Comparison of ENCODE assay signal across 22 cellular contexts in genomic region chr2:101116841-101117552, GRCh38. TPM values are rescaled to one million over a fixed set of nuclear protein-coding genes. Genes with fewer than 3 reads are reported as not detected.
A peak's percentile ranks its signal among the peaks of the same experiment; 100 is the strongest.
DNase-seq lines count a peak whose midpoint lies in the region; ATAC-seq and TF ChIP-seq lines count a peak whose summit lies in the region.
"Had no signal": no experiment of that assay in that cellular context is flagged by ENCODE, and none has a peak within 500 bp of the region (broad histone marks: within the 10 kb centered on the region; RNA-seq: fewer than 3 reads in every experiment).

No MANE protein-coding gene starts in this region.

- H3K27ac ChIP-seq in RWPE1 = peak overlapping the region; percentile 36; the same call in 1 of the 2 replicates
- H3K27ac ChIP-seq in liver (ENCODE audit: low read depth in 1 of 2, low read length in 2 of 2) = peak overlapping the region; percentile 83 to 89
- H3K27ac ChIP-seq: transverse colon had no signal

- H3K9me3 ChIP-seq in liver (ENCODE audit: control insufficient read depth in 4 of 4, low read length in 3 of 4) = no peaks in the 10 kb centered on the region
- H3K9me3 ChIP-seq: transverse colon had no signal

- peaks cover 14% of the 10 kb centered on the region for H3K27me3 Mint-ChIP-seq in stimulated activated memory B cell treated with anti-CD40 and anti-IgM and Interleukin-4, amounts not matched to agents 10 μg/mL and 1 μg/mL and 100 μg/mL, for 72 hours

- POLR2A ChIA-PET in RWPE1 (lab: Yijun Ruan, JAX; ENCODE audit: low non-redundant PET) = no interaction called here

- CTCF ChIA-PET in RWPE1 (lab: Yijun Ruan, JAX) = interaction anchor here (0.7 kb wide), 1 partner anchor 70 kb away, joined by 4 read pairs; no protein-coding TSS in a partner anchor

- 64% methylated on average over 9 of the region's 9 CpGs for WGBS in liver

- peak; percentile 44 to 55 for TF ChIP-seq RAD21 in liver (IDR thresholded peaks at IDR 0.05)

- H3K4me3 Mint-ChIP-seq in stimulated activated memory B cell treated with anti-CD40 and anti-IgM and Interleukin-4, amounts not matched to agents 10 μg/mL and 1 μg/mL and 100 μg/mL, for 72 hours = no peak overlapping the region
- H3K4me3 Mint-ChIP-seq: activated CD4-positive, alpha-beta T cell treated with anti-CD3 and anti-CD28 coated beads, Interleukin-2, amount 10 ng/mL, durations not matched to agents 24 days and 14 days; CD8-positive, alpha-beta T cell; stimulated activated naive CD8-positive, alpha-beta T cell treated with anti-CD3 and anti-CD28 coated beads, Interleukin-15, Interleukin-2, amounts not matched to agents 100 ng/mL and 50 ng/mL, for 24 hours; T-cell had no signal

- ATAC-seq in stimulated activated memory B cell treated with anti-CD40 and anti-IgM and Interleukin-4, amounts not matched to agents 10 μg/mL and 1 μg/mL and 100 μg/mL, for 72 hours = no peak
- no peak for ATAC-seq in GM19351 (IDR thresholded peaks at IDR 0.05; ENCODE audit: unreplicated experiment)
- ATAC-seq: CD8-positive, alpha-beta T cell; T-cell had no signal

- H3K27me3 ChIP-seq in liver (ENCODE audit: control insufficient read depth in 4 of 4, insufficient read depth in 4 of 4, low read length in 3 of 4) = no peaks in the 10 kb centered on the region
- H3K27me3 ChIP-seq: transverse colon had no signal

- H3K36me3 ChIP-seq in liver (ENCODE audit: control insufficient read depth in 4 of 4, insufficient read depth in 3 of 4, low read depth in 1 of 4, low read length in 3 of 4) = no peaks in the 10 kb centered on the region
- H3K36me3 ChIP-seq: transverse colon had no signal

- TF ChIP-seq CTCF in RWPE1 (conservative IDR thresholded peaks at IDR 0.05; ENCODE audit: low read depth) (no peak), liver (IDR thresholded peaks at IDR 0.05; ENCODE audit: low read depth, low read length, missing input control) (no peak)

- peaks cover 41 to 84% (median 72%) of the 10 kb centered on the region in 4 donors for H3K4me1 ChIP-seq in liver (ENCODE audit: control insufficient read depth in 4 of 4, insufficient read depth in 4 of 4, low read length in 3 of 4)

- no peak overlapping the region for H3K27ac Mint-ChIP-seq in stimulated activated memory B cell treated with anti-CD40 and anti-IgM and Interleukin-4, amounts not matched to agents 10 μg/mL and 1 μg/mL and 100 μg/mL, for 72 hours
- H3K27ac Mint-ChIP-seq: activated CD4-positive, alpha-beta T cell treated with anti-CD3 and anti-CD28 coated beads, Interleukin-2, amount 10 ng/mL, durations not matched to agents 24 days and 14 days; activated T-helper 2 cell treated with anti-CD3 and anti-CD28 coated beads, Interferon-gamma antibody, Interleukin-2, Interleukin-4, amounts not matched to agents 10 μg/mL and 5 μg/mL and 100 μg/mL, durations not matched to agents 14 hours and 24 hours and 36 hours; CD8-positive, alpha-beta T cell; stimulated activated naive CD8-positive, alpha-beta T cell treated with anti-CD3 and anti-CD28 coated beads, Interleukin-15, Interleukin-2, amounts not matched to agents 100 ng/mL and 50 ng/mL, for 24 hours; T-cell had no signal

- no peak overlapping the region for H3K9ac ChIP-seq in liver (ENCODE audit: low read depth in 1 of 2, low read length in 2 of 2)

- no peaks in the 10 kb centered on the region for H3K9me3 Mint-ChIP-seq in stimulated activated memory B cell treated with anti-CD40 and anti-IgM and Interleukin-4, amounts not matched to agents 10 μg/mL and 1 μg/mL and 100 μg/mL, for 72 hours
- H3K9me3 Mint-ChIP-seq: activated CD4-positive, alpha-beta T cell treated with anti-CD3 and anti-CD28 coated beads, Interleukin-2, amount 10 ng/mL, durations not matched to agents 24 days and 14 days; activated T-helper 2 cell treated with anti-CD3 and anti-CD28 coated beads, Interferon-gamma antibody, Interleukin-2, Interleukin-4, amounts not matched to agents 10 μg/mL and 5 μg/mL and 100 μg/mL, durations not matched to agents 14 hours and 24 hours and 36 hours; CD8-positive, alpha-beta T cell; stimulated activated naive CD8-positive, alpha-beta T cell treated with anti-CD3 and anti-CD28 coated beads, Interleukin-15, Interleukin-2, amounts not matched to agents 100 ng/mL and 50 ng/mL, for 24 hours; T-cell had no signal

- H3K4me3 ChIP-seq in liver (ENCODE audit: low read depth in 1 of 3, low read length in 3 of 3) = no peak overlapping the region
- H3K4me3 ChIP-seq: transverse colon had no signal

- H3K36me3 Mint-ChIP-seq in stimulated activated memory B cell treated with anti-CD40 and anti-IgM and Interleukin-4, amounts not matched to agents 10 μg/mL and 1 μg/mL and 100 μg/mL, for 72 hours = no peaks in the 10 kb centered on the region
- H3K36me3 Mint-ChIP-seq: CD8-positive, alpha-beta T cell; T-cell had no signal

- peak; percentile 51 for DNase-seq in COLO668 (lab: John Stamatoyannopoulos, UW; ENCODE audit: unreplicated experiment)
- DNase-seq in M059J (ENCODE audit: low read depth) = peak; percentile 20
- DNase-seq in RWPE1 (ENCODE audit: low spot score) = no peak
- DNase-seq in OCI-M2 (lab: John Stamatoyannopoulos, UW; ENCODE audit: unreplicated experiment) = no peak
- DNase-seq in globus pallidus (ENCODE audit: low spot score) = no peak
- DNase-seq: activated CD4-positive, alpha-beta T cell treated with anti-CD3 and anti-CD28 coated beads, Interleukin-2, amount 10 ng/mL, durations not matched to agents 24 days and 14 days; activated CD8-positive, alpha-beta memory T cell treated with anti-CD3 and anti-CD28 coated beads, Interleukin-2, amount 50 U/mL, for 4 hours; CD8-positive, alpha-beta T cell; DMS79 treated with DMSO at 0.1 percent for 48 hours; glutamatergic neuron; HCEC 1CT; NCI-H1436 treated with DMSO at 0.1 percent for 48 hours; NCI-H446; small intestine; stimulated activated CD4-positive, alpha-beta T cell treated with anti-CD3 and anti-CD28 coated beads, Interleukin-2, amount 100 ng/mL, for 48 hours; T-cell; transverse colon had no signal

- H3K4me1 Mint-ChIP-seq in stimulated activated memory B cell treated with anti-CD40 and anti-IgM and Interleukin-4, amounts not matched to agents 10 μg/mL and 1 μg/mL and 100 μg/mL, for 72 hours = peaks cover 41% of the 10 kb centered on the region
- H3K4me1 Mint-ChIP-seq: activated CD4-positive, alpha-beta T cell treated with anti-CD3 and anti-CD28 coated beads, Interleukin-2, amount 10 ng/mL, durations not matched to agents 24 days and 14 days had no signal

TF ChIP-seq in liver, 16 proteins besides CTCF, POLR2A, EP300 and RAD21 (continues in another document):
- TF ChIP-seq FOXA1 (IDR thresholded peaks at IDR 0.05) (peak; percentile 99), SP1 (IDR thresholded peaks at IDR 0.05) (peak; percentile 96), RXRA (IDR thresholded peaks at IDR 0.05) (peak; percentile 84 to 93), GABPA (IDR thresholded peaks at IDR 0.05 in 1 of 2, conservative IDR thresholded peaks at IDR 0.05 in 1 of 2) (peak in 1 of 2 donors; percentile 40), FOXA2 (IDR thresholded peaks at IDR 0.05) (peak; percentile 99), NR2F2 (IDR thresholded peaks at IDR 0.05) (peak; percentile 88), REST (IDR thresholded peaks at IDR 0.05) (peak; percentile 74), YY1 (IDR thresholded peaks at IDR 0.05) (peak; percentile 85), HNF4A (conservative IDR thresholded peaks at IDR 0.05) (peak; percentile 87 to 90), JUND (IDR thresholded peaks at IDR 0.05) (peak; percentile 65 to 83), EGR1 (IDR thresholded peaks at IDR 0.05; ENCODE audit: low read depth in 2 of 2) (peak; percentile 57 to 79), ATF3 (IDR thresholded peaks at IDR 0.05) (peak; percentile 77), MAX (IDR thresholded peaks at IDR 0.05) (peak; percentile 87)

RNA-seq across cellular contexts. Expression of gene TBC1D8, which starts 34.2 kb away (rescaled TPM):
- 5.1 and 9.3 TPM in 2 replicates for total RNA-seq in M059J (2014; rRNA removed; shearing (Covaris generic))
- total RNA-seq in liver = 10 to 100 TPM; 10.4 to 38.6 TPM
- 10 to 100 TPM; 13.2 to 13.5 TPM for polyA plus RNA-seq in liver

Comparison
In these comparisons a context has a peak if more than half of its experiments do, and no peak if none do; other contexts are left out.
1. DNase-seq: peak in COLO668 (single experiment) and M059J (single experiment); none in RWPE1 (single experiment), OCI-M2 (single experiment) and globus pallidus (single experiment).